Comparison of ENCODE assay signal across 11 cellular contexts in genomic region chr1:193462629-193463320, GRCh38.
DNase-seq lines count a peak whose midpoint lies in the region; ATAC-seq and TF ChIP-seq lines count a peak whose summit lies in the region.
"Had no signal": no experiment of that assay in that cellular context is flagged by ENCODE, and none has a peak within 500 bp of the region (broad histone marks: within the 10 kb centered on the region; RNA-seq: fewer than 3 reads in every experiment).

No MANE protein-coding gene starts in this region.

- H3K4me3 Mint-ChIP-seq in activated CD4-positive, alpha-beta memory T cell treated with anti-CD3 and anti-CD28 coated beads, Interleukin-2, amount 10 ng/mL, durations not matched to agents 7 days and 5 days: peak overlapping the region; percentile 49
- peak overlapping the region; percentile 33 for H3K4me3 Mint-ChIP-seq in mesothelial cell of epicardium
- H3K4me3 Mint-ChIP-seq: nephron had no signal

- no peaks in the 10 kb centered on the region for H3K9me3 ChIP-seq in WERI-Rb-1 (ENCODE audit: severe bottlenecking)
- H3K9me3 ChIP-seq: SJSA1 had no signal

- peak; percentile 91 for ATAC-seq in GM18498 (IDR thresholded peaks at IDR 0.05; ENCODE audit: unreplicated experiment)
- ATAC-seq in HG03575 (IDR thresholded peaks at IDR 0.05; ENCODE audit: extremely low read depth, insufficient number of reproducible peaks, low FRiP score, unreplicated experiment): peak; percentile 60
- ATAC-seq in HG02970 (IDR thresholded peaks at IDR 0.05; ENCODE audit: low FRiP score, unreplicated experiment): no peak

- H3K27me3 Mint-ChIP-seq in activated CD4-positive, alpha-beta memory T cell treated with anti-CD3 and anti-CD28 coated beads, Interleukin-2, amount 10 ng/mL, durations not matched to agents 7 days and 5 days: no peaks in the 10 kb centered on the region
- no peaks in the 10 kb centered on the region for H3K27me3 Mint-ChIP-seq in mesothelial cell of epicardium (ENCODE audit: low read depth)

- no peak overlapping the region for H3K27ac ChIP-seq in WERI-Rb-1
- H3K27ac ChIP-seq: coronary artery, SJSA1 had no signal

- H3K27ac Mint-ChIP-seq in activated CD4-positive, alpha-beta memory T cell treated with anti-CD3 and anti-CD28 coated beads, Interleukin-2, amount 10 ng/mL, durations not matched to agents 7 days and 5 days: peak overlapping the region; percentile 78
- peak overlapping the region; percentile 76 for H3K27ac Mint-ChIP-seq in mesothelial cell of epicardium
- H3K27ac Mint-ChIP-seq: nephron had no signal

- WGBS in lower leg skin, 2 donors: 38 to 45% methylated on average over 5 of the region's 5 CpGs

- intact Hi-C loops in lower leg skin (cut with DNase I; ENCODE audit: low total_unique reads): no loop called here

- TF ChIP-seq POLR2A in lower leg skin (IDR thresholded peaks at IDR 0.05): no peak

- CTCF ChIA-PET in activated CD4-positive, alpha-beta memory T cell treated with anti-CD3 and anti-CD28 coated beads, Interleukin-2, amount 10 ng/mL, durations not matched to agents 7 days and 5 days (lab: Charles Lee): interaction anchor here (1.2 kb wide), 1 partner anchor 16 kb away, joined by 3 read pairs; no protein-coding TSS in a partner anchor

- peaks cover 2% of the 10 kb centered on the region for H3K36me3 Mint-ChIP-seq in activated CD4-positive, alpha-beta memory T cell treated with anti-CD3 and anti-CD28 coated beads, Interleukin-2, amount 10 ng/mL, durations not matched to agents 7 days and 5 days (ENCODE audit: low read depth)
- H3K36me3 Mint-ChIP-seq in mesothelial cell of epicardium: no peaks in the 10 kb centered on the region

- no peak for DNase-seq in activated CD4-positive, alpha-beta memory T cell treated with anti-CD3 and anti-CD28 coated beads, Interleukin-2, amount 10 ng/mL, durations not matched to agents 7 days and 5 days
- DNase-seq in mesothelial cell of epicardium (ENCODE audit: low spot score in 2 of 2, unreplicated experiment in 2 of 2) (no peak), lower leg skin (ENCODE audit: low spot score in 2 of 2) (no peak), NCI-H82 treated with DMSO at 0.1 percent for 48 hours (lab: John Stamatoyannopoulos, UW; ENCODE audit: unreplicated experiment) (no peak), WERI-Rb-1 (no peak)

- H3K4me1 Mint-ChIP-seq in activated CD4-positive, alpha-beta memory T cell treated with anti-CD3 and anti-CD28 coated beads, Interleukin-2, amount 10 ng/mL, durations not matched to agents 7 days and 5 days: peaks cover 50% of the 10 kb centered on the region
- H3K4me1 Mint-ChIP-seq in mesothelial cell of epicardium: peaks cover 39% of the 10 kb centered on the region

- H3K36me3 ChIP-seq in WERI-Rb-1: no peaks in the 10 kb centered on the region
- H3K36me3 ChIP-seq: SJSA1 had no signal

- H3K27me3 ChIP-seq in WERI-Rb-1 (ENCODE audit: insufficient read depth, low read depth, severe bottlenecking): no peaks in the 10 kb centered on the region
- H3K27me3 ChIP-seq: SJSA1 had no signal

- TF ChIP-seq CTCF in mesothelial cell of epicardium (IDR thresholded peaks at IDR 0.05; ENCODE audit: unreplicated experiment) (no peak), lower leg skin (IDR thresholded peaks at IDR 0.05) (no peak), WERI-Rb-1 (IDR thresholded peaks at IDR 0.05; ENCODE audit: low read depth, low read length) (no peak)

- no peak overlapping the region for H3K4me3 ChIP-seq in lower leg skin (ENCODE audit: low read depth, poor library complexity, severe bottlenecking)
- no peak overlapping the region for H3K4me3 ChIP-seq in WERI-Rb-1 (ENCODE audit: low read depth, low read length)
- H3K4me3 ChIP-seq: coronary artery, SJSA1 had no signal

- POLR2A ChIA-PET in activated CD4-positive, alpha-beta memory T cell treated with anti-CD3 and anti-CD28 coated beads, Interleukin-2, amount 10 ng/mL, durations not matched to agents 7 days and 5 days (lab: Charles Lee): interaction anchor here (0.8 to 8.2 kb wide), 8 partner anchors 10 to 277 kb away, joined by 3 to 144 read pairs (median 6); partner anchors contain the start of gene B3GALT2

- no peaks in the 10 kb centered on the region for H3K9me3 Mint-ChIP-seq in activated CD4-positive, alpha-beta memory T cell treated with anti-CD3 and anti-CD28 coated beads, Interleukin-2, amount 10 ng/mL, durations not matched to agents 7 days and 5 days
- H3K9me3 Mint-ChIP-seq in mesothelial cell of epicardium: no peaks in the 10 kb centered on the region
- H3K9me3 Mint-ChIP-seq: nephron had no signal
